Comparison of ENCODE assay signal across 8 cellular contexts in genomic region chr5:139660916-139661814, GRCh38. TPM values are rescaled to one million over a fixed set of nuclear protein-coding genes. Genes with fewer than 3 reads are reported as not detected.
DNase-seq lines count a peak whose midpoint lies in the region; ATAC-seq and TF ChIP-seq lines count a peak whose summit lies in the region.

No MANE protein-coding gene starts in this region.

- DNase-seq in HT-29 (ENCODE audit: low spot score) (peak; percentile 88), adipocyte (ENCODE audit: low read depth) (peak; percentile 97), left ventricle myocardium inferior (peak; percentile 82), retinal pigment epithelial cell (ENCODE audit: low read depth) (peak; percentile 92), ecto neural progenitor cell (ENCODE audit: low spot score) (no peak)

- H3K4me1 ChIP-seq in adipocyte (ENCODE audit: control insufficient read depth, insufficient read depth, low read length) (peaks cover 64% of the 10 kb centered on the region), left ventricle myocardium inferior (peaks cover 99% of the 10 kb centered on the region)

- H3K9me3 ChIP-seq in adipocyte (ENCODE audit: control insufficient read depth, low read length) (no peaks in the 10 kb centered on the region), left ventricle myocardium inferior (replicated peaks) (no peaks in the 10 kb centered on the region)

- intact Hi-C loops in left ventricle myocardium inferior (cut with micrococcal nuclease): no loop called here

- H3K36me3 ChIP-seq in adipocyte (ENCODE audit: control insufficient read depth, insufficient read depth, low read length, severe bottlenecking): no peaks in the 10 kb centered on the region
- no peaks in the 10 kb centered on the region for H3K36me3 ChIP-seq in left ventricle myocardium inferior

- TF ChIP-seq POLR2A in GM15510 (IDR thresholded peaks at IDR 0.05; ENCODE audit: borderline replicate concordance, extremely low read depth, insufficient read length): peak; percentile 11

- ATAC-seq in HG03159 (IDR thresholded peaks at IDR 0.05; ENCODE audit: unreplicated experiment) (no peak), GM21717 (IDR thresholded peaks at IDR 0.05; ENCODE audit: unreplicated experiment) (no peak)

- peak overlapping the region; percentile 77 for H3K9ac ChIP-seq in adipocyte (ENCODE audit: low read length)

- H3K27me3 ChIP-seq in adipocyte (replicated peaks; ENCODE audit: control insufficient read depth, insufficient read depth, low read length): no peaks in the 10 kb centered on the region
- H3K27me3 ChIP-seq in left ventricle myocardium inferior (ENCODE audit: low read depth): no peaks in the 10 kb centered on the region

- H3K27ac ChIP-seq in left ventricle myocardium inferior (replicated peaks): peak overlapping the region; percentile 91

- TF ChIP-seq CTCF in left ventricle myocardium inferior (IDR thresholded peaks at IDR 0.05; ENCODE audit: borderline replicate concordance): no peak
- no peak for TF ChIP-seq CTCF in retinal pigment epithelial cell (conservative IDR thresholded peaks at IDR 0.05; ENCODE audit: low read depth, low read length)

- H3K4me3 ChIP-seq in adipocyte (ENCODE audit: low read length) (peak overlapping the region; percentile 19), left ventricle myocardium inferior (peak overlapping the region; percentile 55), retinal pigment epithelial cell (ENCODE audit: low read length) (no peak overlapping the region)

RNA-seq across cellular contexts. Expression of gene CXXC5, which starts 13.0 kb away (rescaled TPM):
- 211 and 220 TPM in 2 replicates for total RNA-seq in HT-29 (2014; rRNA removed; shearing (Covaris generic))
- total RNA-seq in left ventricle myocardium inferior: 56.9 TPM
